ENCODE assay signal across 9 cellular contexts in the genomic region with DNA sequence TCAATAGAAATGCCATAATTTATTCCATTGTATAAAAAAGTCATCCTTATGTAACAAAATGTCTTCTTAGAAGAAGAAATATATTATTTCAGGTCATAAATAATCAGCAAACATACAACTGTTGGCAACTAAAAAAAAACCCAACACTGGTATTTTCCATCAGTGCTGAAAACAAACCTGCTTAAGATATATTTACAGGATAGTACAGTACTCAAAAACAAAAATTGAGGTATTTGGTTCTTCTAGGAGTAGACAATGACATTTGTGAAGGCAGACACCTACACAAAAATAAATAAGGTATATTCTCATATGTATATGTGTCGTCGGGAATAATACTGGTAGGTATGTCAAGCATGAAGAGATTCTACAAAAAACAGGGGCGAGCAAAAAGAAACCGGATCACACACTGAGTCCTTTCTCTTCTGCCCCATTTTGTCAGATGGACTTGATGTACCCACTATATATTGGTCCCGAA. TPM values are rescaled to one million over a fixed set of nuclear protein-coding genes. Genes with fewer than 3 reads are reported as not detected.
DNase-seq lines count a peak whose midpoint lies in the region; ATAC-seq, FAIRE-seq and TF ChIP-seq lines count a peak whose summit lies in the region.
"Had no signal": no experiment of that assay in that cellular context is flagged by ENCODE, and none has a peak within 500 bp of the region (broad histone marks: within the 10 kb centered on the region; RNA-seq: fewer than 3 reads in every experiment).

No MANE protein-coding gene starts in this region.

- H3K4me1 Mint-ChIP-seq in memory B cell = peaks cover 38% of the 10 kb centered on the region

- peak overlapping the region; percentile 92 for H3K4me3 Mint-ChIP-seq in memory B cell

- ATAC-seq in memory B cell (ENCODE audit: low read depth) = no peak
- ATAC-seq: HCT116 had no signal

- peaks cover 16% of the 10 kb centered on the region for H3K36me3 Mint-ChIP-seq in memory B cell

- H3K4me3 ChIP-seq in LNCaP clone FGC (ENCODE audit: low read depth, low read length) (peak overlapping the region; percentile 84), bronchial epithelial cell (ENCODE audit: low read depth, low read length) (peak overlapping the region; percentile 86)

- H3K27ac ChIP-seq in substantia nigra (ENCODE audit: low read depth, low read length, poor library complexity, severe bottlenecking) = peak overlapping the region; percentile 99

- peaks cover 20% of the 10 kb centered on the region for H3K36me3 ChIP-seq in bronchial epithelial cell (ENCODE audit: control insufficient read depth, insufficient read depth, low read length)

- no peak for TF ChIP-seq CTCF in LNCaP clone FGC (IDR thresholded peaks at IDR 0.05; ENCODE audit: control insufficient read depth, extremely low read depth, insufficient read depth)
- no peak for TF ChIP-seq CTCF in bronchial epithelial cell (IDR thresholded peaks at IDR 0.05; ENCODE audit: insufficient read depth, low read length, severe bottlenecking)

- H3K27ac Mint-ChIP-seq in memory B cell = peak overlapping the region; percentile 100

- no peak for DNase-seq in LNCaP clone FGC (ENCODE audit: low read depth)
- no peak for DNase-seq in bronchial epithelial cell (ENCODE audit: low read depth)
- DNase-seq in memory B cell (ENCODE audit: low spot score in 2 of 2) = no peak
- no peak for DNase-seq in substantia nigra (lab: John Stamatoyannopoulos, UW)
- no peak for DNase-seq in HTR-8/SVneo (ENCODE audit: insufficient read length, low spot score)
- no peak for DNase-seq in islet precursor cell
- DNase-seq in CD1c-positive myeloid dendritic cell (ENCODE audit: extremely low spot score) = no peak
- DNase-seq in activated effector memory CD4-positive, alpha-beta T cell treated with anti-CD3 and anti-CD28 coated beads, Interleukin-2, amount 50 U/mL, for 16 hours = no peak

- H3K27me3 Mint-ChIP-seq in memory B cell = no peaks in the 10 kb centered on the region

- no peaks in the 10 kb centered on the region for H3K27me3 ChIP-seq in bronchial epithelial cell (ENCODE audit: control insufficient read depth, insufficient read depth, low read length)

- no peak for FAIRE-seq in bronchial epithelial cell (lab: Jason Lieb, UNC)
- no peak for FAIRE-seq in HTR-8/SVneo (lab: Jason Lieb, UNC)

- no peaks in the 10 kb centered on the region for H3K9me3 Mint-ChIP-seq in memory B cell

RNA-seq across cellular contexts. Expression of a gene that starts 2.9 kb away (rescaled TPM):
- total RNA-seq in bronchial epithelial cell = 114 and 194 TPM in 2 replicates
